In genomic region chr9:127121628-127122175, GRCh38 we compare ENCODE assay signal across 8 cellular contexts. TPM values are rescaled to one million over a fixed set of nuclear protein-coding genes. Genes with fewer than 3 reads are reported as not detected.
DNase-seq lines count a peak whose midpoint lies in the region; ATAC-seq, FAIRE-seq and TF ChIP-seq lines count a peak whose summit lies in the region.
"Had no signal": no experiment of that assay in that cellular context is flagged by ENCODE, and none has a peak within 500 bp of the region (broad histone marks: within the 10 kb centered on the region; RNA-seq: fewer than 3 reads in every experiment).

No MANE protein-coding gene starts in this region.

- H2BK20ac ChIP-seq in H1 (ENCODE audit: low read length): no peak overlapping the region

- peaks cover 2% of the 10 kb centered on the region; the same call in 1 of the 2 replicates for H3K79me1 ChIP-seq in H1 (ENCODE audit: low read depth, low read length)

- no peaks in the 10 kb centered on the region for H3K27me3 ChIP-seq in MG63
- no peaks in the 10 kb centered on the region; a peak in 2 of 7 replicates for H3K27me3 ChIP-seq in H1 (replicated peaks in 1 of 4; ENCODE audit: control insufficient read depth in 3 of 4, extremely low read depth in 1 of 4, insufficient read depth in 3 of 4, low read length in 3 of 4)
- no peaks in the 10 kb centered on the region for H3K27me3 ChIP-seq in lung (ENCODE audit: control insufficient read depth, insufficient read depth)
- no peaks in the 10 kb centered on the region for H3K27me3 ChIP-seq in tibial nerve

- H2BK5ac ChIP-seq in H1 (ENCODE audit: low read depth, low read length): peak overlapping the region; percentile 69; the same call in 1 of the 2 replicates

- peak overlapping the region; percentile 78; the same call in 1 of the 2 replicates for H2BK12ac ChIP-seq in H1 (ENCODE audit: low read depth, low read length)

- TF ChIP-seq RAD21 in H1 (IDR thresholded peaks at IDR 0.05 in 1 of 2, conservative IDR thresholded peaks at IDR 0.05 in 1 of 2; ENCODE audit: low read depth in 2 of 2, low read length in 2 of 2): no peak

- H3K18ac ChIP-seq in H1 (ENCODE audit: extremely low read depth, low read length): peak overlapping the region; percentile 92

- H3K4me2 ChIP-seq in H1 (ENCODE audit: insufficient read depth in 1 of 2, low read depth in 2 of 2, low read length in 2 of 2): peak overlapping the region; percentile 88 to 94

- no peak overlapping the region for H4K8ac ChIP-seq in H1 (ENCODE audit: extremely low read depth, insufficient read depth, low read length)

- H4K20me1 ChIP-seq in H1 (replicated peaks in 1 of 2; ENCODE audit: control insufficient read depth in 1 of 2, insufficient read depth in 2 of 2, low read length in 2 of 2): peaks cover 2 to 10% of the 10 kb centered on the region in 2 experiments

- H4K91ac ChIP-seq in H1 (replicated peaks; ENCODE audit: insufficient read length, low read length): no peak overlapping the region

- no peak for TF ChIP-seq POLR2A in H1 (IDR thresholded peaks at IDR 0.05; ENCODE audit: control extremely low read depth in 1 of 2, low read depth in 2 of 2, low read length in 2 of 2)
- TF ChIP-seq POLR2A in tibial nerve (IDR thresholded peaks at IDR 0.05): no peak

- peak overlapping the region; percentile 14 to 72 (median 41); a peak in 6 of 7 replicates for H3K9ac ChIP-seq in H1 (replicated peaks in 1 of 4; ENCODE audit: extremely low read depth in 1 of 4, low read depth in 3 of 4, low read length in 3 of 4)

- H2BK120ac ChIP-seq in H1 (replicated peaks; ENCODE audit: low read depth, low read length): no peak overlapping the region

- CTCF ChIA-PET in H1 (lab: Charles Lee; ENCODE audit: partially characterized antibody): interaction anchor here (0.7 to 2.3 kb wide), 12 partner anchors 10 to 156 kb away, joined by 3 to 14 read pairs (median 4); no protein-coding TSS in a partner anchor

- no peak overlapping the region for H3K4ac ChIP-seq in H1 (replicated peaks; ENCODE audit: insufficient read length, low read depth, low read length)

- peaks cover 13% of the 10 kb centered on the region for H3K23me2 ChIP-seq in H1 (ENCODE audit: low read depth, low read length)

- no peak overlapping the region for H2AFZ ChIP-seq in H1 (ENCODE audit: low read length)

- TF ChIP-seq EP300 in H1 (IDR thresholded peaks at IDR 0.05; ENCODE audit: borderline replicate concordance in 1 of 2, low read depth in 2 of 2, low read length in 2 of 2) (no peak), tibial nerve (IDR thresholded peaks at IDR 0.05) (no peak)

- no peak overlapping the region for H3K56ac ChIP-seq in H1 (replicated peaks; ENCODE audit: insufficient read length, low read depth, low read length)

- H3K4me3 ChIP-seq in MG63: peak overlapping the region; percentile 53
- H3K4me3 ChIP-seq in H1 (ENCODE audit: extremely low read depth in 1 of 4, insufficient read depth in 2 of 4, low read depth in 3 of 4, low read length in 4 of 4): peak overlapping the region; percentile 47 to 69 (median 64)
- peak overlapping the region; percentile 37 for H3K4me3 ChIP-seq in lung
- peak overlapping the region; percentile 39 to 62 (median 46) for H3K4me3 ChIP-seq in tibial nerve

- DNase-seq in MG63 (peak; percentile 25), H1 (ENCODE audit: low read depth in 1 of 2, low spot score in 2 of 2) (peak in 1 of 2 experiments; percentile 60), lung (ENCODE audit: low spot score) (no peak), tibial nerve (ENCODE audit: low spot score in 2 of 2) (no peak), GM13976 (ENCODE audit: low spot score) (no peak), NCI-H1092 treated with DMSO at 0.1 percent for 48 hours (lab: John Stamatoyannopoulos, UW) (no peak), HuH-7.5 (ENCODE audit: low spot score) (no peak)
- DNase-seq: activated CD4-positive, alpha-beta T cell treated with anti-CD3 and anti-CD28 coated beads, Interleukin-2, amount 10 ng/mL, durations not matched to agents 24 days and 14 days had no signal

- peaks cover 0 to 4% of the 10 kb centered on the region in 2 experiments; a peak in 1 of 4 replicates for H3K79me2 ChIP-seq in H1 (ENCODE audit: control insufficient read depth in 1 of 2, insufficient read depth in 2 of 2, low read length in 2 of 2)

- H3K9me3 ChIP-seq in MG63: no peaks in the 10 kb centered on the region
- no peaks in the 10 kb centered on the region for H3K9me3 ChIP-seq in H1 (ENCODE audit: insufficient read depth in 2 of 2, low read depth in 1 of 2, low read length in 1 of 2)
- H3K9me3 ChIP-seq in lung (ENCODE audit: control insufficient read depth in 2 of 2, insufficient read depth in 1 of 2, low read length in 1 of 2): peaks cover 0 to 2% of the 10 kb centered on the region in 2 donors
- H3K9me3 ChIP-seq in tibial nerve: no peaks in the 10 kb centered on the region

- H3K23ac ChIP-seq in H1 (ENCODE audit: insufficient read length): no peak overlapping the region

- POLR2A ChIA-PET in H1 (lab: Charles Lee; ENCODE audit: partially characterized antibody): interaction anchor here (0.9 to 3.1 kb wide), 4 partner anchors 10 to 303 kb away, joined by 3 to 15 read pairs (median 10); partner anchors contain the start of gene ZNF79

- 0 out of 2 replicates have a peak overlapping the region, but pooled peaks have one; percentile 50 for H2BK15ac ChIP-seq in H1 (ENCODE audit: low read length)

- no peak overlapping the region for H2AK5ac ChIP-seq in H1 (ENCODE audit: low read depth, low read length)

- WGBS in H1 (ENCODE audit: extremely low coverage in 1 of 2, insufficient coverage in 1 of 2, insufficient read length in 1 of 2, insufficient replicate concordance in 2 of 2, low coverage in 1 of 2, low lambda C conversion rate in 2 of 2, missing lambda C conversion rate in 1 of 2), 2 experiments: 22% methylated on average over 20 of the region's 20 CpGs; no CpG with 5 or more reads in 1 of the 2 experiments
- WGBS in lung, 2 donors: 32 to 52% methylated on average over 20 of the region's 20 CpGs
- WGBS in tibial nerve, 2 donors: 11 to 16% methylated on average over 20 of the region's 20 CpGs

- no peak overlapping the region for H4K5ac ChIP-seq in H1 (ENCODE audit: insufficient read length, low read depth, low read length)

- in situ Hi-C loops in GM13976 (cut with MboI; ENCODE audit: low sequenced_read_pairs, unreplicated experiment): no loop called here

- TF ChIP-seq CTCF in H1 (IDR thresholded peaks at IDR 0.05; ENCODE audit: control extremely low read depth in 1 of 3, insufficient read depth in 1 of 3, low read depth in 1 of 3, low read length in 3 of 3) (no peak), lung (IDR thresholded peaks at IDR 0.05; ENCODE audit: control extremely low read depth, extremely low read depth) (no peak), tibial nerve (IDR thresholded peaks at IDR 0.05) (no peak), GM13976 (IDR thresholded peaks at IDR 0.05; ENCODE audit: borderline replicate concordance, control extremely low read depth, extremely low read depth, insufficient read depth, missing control alignments) (no peak)

- no peak for ATAC-seq in lung (ENCODE audit: insufficient read depth, low FRiP score)

- H3K27ac ChIP-seq in H1 (ENCODE audit: low read depth, low read length) (no peak overlapping the region), lung (ENCODE audit: low read depth in 1 of 2, low read length in 1 of 2) (peak overlapping the region; percentile 88 to 90), tibial nerve (peak overlapping the region; percentile 81 to 94 (median 88))

- H3K4me1 ChIP-seq in H1 (replicated peaks in 1 of 4; ENCODE audit: control insufficient read depth in 3 of 4, insufficient read depth in 4 of 4, low read length in 3 of 4): peaks cover 9 to 20% (median 13%) of the 10 kb centered on the region in 4 experiments
- peaks cover 21 to 26% of the 10 kb centered on the region in 2 donors for H3K4me1 ChIP-seq in lung (ENCODE audit: control insufficient read depth in 2 of 2, insufficient read depth in 2 of 2, low read length in 2 of 2)
- peaks cover 0 to 67% (median 27%) of the 10 kb centered on the region in 4 donors for H3K4me1 ChIP-seq in tibial nerve

- FAIRE-seq in H1 (lab: Jason Lieb, UNC): no peak

- H3K14ac ChIP-seq in H1 (ENCODE audit: insufficient read length): no peak overlapping the region

- H3K36me3 ChIP-seq in MG63 (no peaks in the 10 kb centered on the region), H1 (ENCODE audit: control insufficient read depth in 2 of 4, insufficient read depth in 4 of 4, low read length in 3 of 4) (no peaks in the 10 kb centered on the region; a peak in 1 of 8 replicates), lung (ENCODE audit: control insufficient read depth in 2 of 2, insufficient read depth in 2 of 2, low read length in 2 of 2) (no peaks in the 10 kb centered on the region), tibial nerve (no peaks in the 10 kb centered on the region)

TF ChIP-seq in H1, 55 proteins besides CTCF, POLR2A, EP300 and RAD21 (continues in another document):
- TF ChIP-seq, protein P1, sequence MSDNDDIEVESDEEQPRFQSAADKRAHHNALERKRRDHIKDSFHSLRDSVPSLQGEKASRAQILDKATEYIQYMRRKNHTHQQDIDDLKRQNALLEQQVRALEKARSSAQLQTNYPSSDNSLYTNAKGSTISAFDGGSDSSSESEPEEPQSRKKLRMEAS (IDR thresholded peaks at IDR 0.05): peak; percentile 36; the same call in 1 of the 2 replicates
- TF ChIP-seq SIN3A (conservative IDR thresholded peaks at IDR 0.05 in 1 of 2, IDR thresholded peaks at IDR 0.05 in 1 of 2; ENCODE audit: low read depth in 1 of 2, low read length in 2 of 2) (peak in 1 of 2 experiments; percentile 45; a peak in 1 of 4 replicates), SP2 (IDR thresholded peaks at IDR 0.05; ENCODE audit: low read length) (no peak)

RNA-seq across cellular contexts. Expression of gene ANGPTL2, which starts 0.7 kb away (rescaled TPM):
- total RNA-seq in MG63 (2014; rRNA removed; shearing (Covaris generic); ENCODE audit: low replicate concordance): 7.1 and 8.1 TPM in 2 replicates
- total RNA-seq in H1 (2021; fragmentation: NEBNext Ultra II Directional; extraction: Animal tissue kit (Norgen Biotek cat#: 25700)): 10.6 and 10.7 TPM in 2 replicates
- polyA plus RNA-seq in H1 (2011; rRNA removed) (5.9 and 9.0 TPM in 2 replicates), lung (10 to 100 TPM in 1 of 2 donors, 1 to 10 TPM in 1; 7.5 to 12.6 TPM)
- polyA plus RNA-seq in H1 (2011; cell fraction: cytosol; rRNA removed): 6.6 TPM
- 9.4 TPM for polyA plus RNA-seq in H1 (2011; cell fraction: nucleus; rRNA removed)
- 8.3 to 10.8 TPM (median 9.8 TPM) in 4 replicates for polyA plus RNA-seq in H1 (2012, experiment 1 of 2)
- 8.0 TPM for polyA plus RNA-seq in H1 (2012, experiment 2 of 2)
- 13.4 TPM for polyA plus RNA-seq in H1 (2013, experiment 1 of 2)
- polyA plus RNA-seq in H1 (2013, experiment 2 of 2): 17.1 TPM
- polyA minus RNA-seq in H1 (2011; rRNA and poly(A)+ RNA removed): 6.5 and 10.3 TPM in 2 replicates
- polyA minus RNA-seq in H1 (2011; cell fraction: cytosol; rRNA and poly(A)+ RNA removed): 10.8 TPM
- 3.5 TPM for polyA minus RNA-seq in H1 (2011; cell fraction: nucleus; rRNA and poly(A)+ RNA removed)
- total RNA-seq in lung (10 to 100 TPM in 1 of 2 donors, 1 to 10 TPM in 1; 9.5 to 18.8 TPM), tibial nerve (10 to 100 TPM; 34.5 to 64.1 (median 47.1) TPM)
- total RNA-seq: activated CD4-positive, alpha-beta T cell treated with anti-CD3 and anti-CD28 coated beads, Interleukin-2, amount 10 ng/mL, durations not matched to agents 24 days and 14 days had no signal
